22 cellular contexts compared by ENCODE assay signal in the genomic region with DNA sequence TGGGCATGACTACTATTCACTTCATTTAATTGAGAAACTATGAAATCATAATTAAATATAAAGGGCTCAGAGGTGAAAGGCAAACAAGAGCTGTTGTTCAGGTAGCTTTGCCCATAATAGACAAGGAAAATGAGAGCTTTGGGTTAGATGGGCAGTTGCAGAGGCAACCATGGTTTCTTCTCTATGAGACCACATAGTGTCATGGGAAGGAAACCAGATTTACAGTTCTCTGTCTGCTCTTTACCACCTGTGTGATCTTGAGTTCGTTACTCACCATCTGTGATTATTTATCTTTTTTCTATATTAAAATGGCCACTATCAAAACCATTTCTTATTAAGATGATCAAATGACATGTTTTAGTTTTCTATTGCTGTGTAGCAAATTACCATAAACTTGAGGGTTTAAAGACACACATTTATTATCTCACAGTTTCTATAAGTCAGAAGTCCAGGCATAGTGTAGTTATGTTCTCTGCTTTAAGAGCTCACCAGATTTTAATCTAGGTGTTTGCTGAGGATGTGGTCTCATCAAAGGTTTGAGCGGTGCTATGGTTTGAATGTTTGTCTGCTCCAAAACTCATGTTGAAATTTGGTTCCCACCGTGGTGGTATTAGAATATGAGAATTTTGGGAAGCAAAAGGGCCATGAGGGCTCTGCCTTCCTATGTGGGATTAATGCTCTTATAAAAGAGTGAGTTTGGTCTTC. TPM values are rescaled to one million over a fixed set of nuclear protein-coding genes. Genes with fewer than 3 reads are reported as not detected.
DNase-seq lines count a peak whose midpoint lies in the region; ATAC-seq lines count a peak whose summit lies in the region.
"Had no signal": no experiment of that assay in that cellular context is flagged by ENCODE, and none has a peak within 500 bp of the region (broad histone marks: within the 10 kb centered on the region; RNA-seq: fewer than 3 reads in every experiment).

No MANE protein-coding gene starts in this region.

- H3K9me3 Mint-ChIP-seq in activated CD4-positive, alpha-beta memory T cell treated with anti-CD3 and anti-CD28 coated beads, Interleukin-2, amount 10 ng/mL, durations not matched to agents 7 days and 5 days, result no peaks in the 10 kb centered on the region
- no peaks in the 10 kb centered on the region for H3K9me3 Mint-ChIP-seq in effector memory CD8-positive, alpha-beta T cell

- no peak overlapping the region for H3K4me3 Mint-ChIP-seq in activated CD4-positive, alpha-beta memory T cell treated with anti-CD3 and anti-CD28 coated beads, Interleukin-2, amount 10 ng/mL, durations not matched to agents 7 days and 5 days
- peak overlapping the region; percentile 28 to 43 for H3K4me3 Mint-ChIP-seq in effector memory CD8-positive, alpha-beta T cell

- peak in 4 of 6 experiments; percentile 6 to 63 (median 54) for DNase-seq in stimulated activated naive CD4-positive, alpha-beta T cell (lab: John Stamatoyannopoulos, UW)
- no peak for DNase-seq in stimulated activated naive CD4-positive, alpha-beta T cell treated with Interleukin-2 at 50 U/mL for 16 hours (lab: John Stamatoyannopoulos, UW)
- DNase-seq in activated CD4-positive, alpha-beta memory T cell treated with anti-CD3 and anti-CD28 coated beads, Interleukin-2, amount 10 ng/mL, durations not matched to agents 7 days and 5 days, result no peak
- DNase-seq in effector memory CD8-positive, alpha-beta T cell, result no peak
- DNase-seq in NCI-H1694 (lab: John Stamatoyannopoulos, UW), result no peak
- DNase-seq in NK-92 (lab: John Stamatoyannopoulos, UW; ENCODE audit: unreplicated experiment), result no peak
- DNase-seq in posterior vena cava (ENCODE audit: low spot score), result no peak
- DNase-seq: activated CD4-positive, alpha-beta T cell treated with anti-CD3 and anti-CD28 coated beads for 1 hour; heart left ventricle; IMR-90; left ventricle myocardium superior; NCI-H1694 treated with DMSO at 0.1 percent for 48 hours; NCI-H226; right cardiac atrium; SJCRH30; T-helper 9 cell had no signal

- H3K36me3 Mint-ChIP-seq in activated CD4-positive, alpha-beta memory T cell treated with anti-CD3 and anti-CD28 coated beads, Interleukin-2, amount 10 ng/mL, durations not matched to agents 7 days and 5 days (ENCODE audit: low read depth), result peaks cover 87% of the 10 kb centered on the region
- peaks cover 19% of the 10 kb centered on the region for H3K36me3 Mint-ChIP-seq in effector memory CD8-positive, alpha-beta T cell (ENCODE audit: insufficient read depth)

- H3K27me3 Mint-ChIP-seq in activated CD4-positive, alpha-beta memory T cell treated with anti-CD3 and anti-CD28 coated beads, Interleukin-2, amount 10 ng/mL, durations not matched to agents 7 days and 5 days, result no peaks in the 10 kb centered on the region
- no peaks in the 10 kb centered on the region for H3K27me3 Mint-ChIP-seq in effector memory CD8-positive, alpha-beta T cell

- peak overlapping the region; percentile 40 for H3K27ac Mint-ChIP-seq in activated CD4-positive, alpha-beta memory T cell treated with anti-CD3 and anti-CD28 coated beads, Interleukin-2, amount 10 ng/mL, durations not matched to agents 7 days and 5 days
- H3K27ac Mint-ChIP-seq in effector memory CD8-positive, alpha-beta T cell, result peak overlapping the region; percentile 88 to 96

- POLR2A ChIA-PET in activated CD4-positive, alpha-beta memory T cell treated with anti-CD3 and anti-CD28 coated beads, Interleukin-2, amount 10 ng/mL, durations not matched to agents 7 days and 5 days (lab: Charles Lee), result interaction anchor here (1.0 to 6.4 kb wide), 3 partner anchors 9 to 13 kb away, joined by 3 to 33 read pairs (median 5); no protein-coding TSS in a partner anchor

- intact Hi-C loops in posterior vena cava (cut with DNase I), result loop anchor here in 1 of 2 donors (10.0 kb wide), 1 partner anchor 499 kb away; a partner anchor contains a TSS

- CTCF ChIA-PET in activated CD4-positive, alpha-beta memory T cell treated with anti-CD3 and anti-CD28 coated beads, Interleukin-2, amount 10 ng/mL, durations not matched to agents 7 days and 5 days (lab: Charles Lee), result interaction anchor here (1.0 to 1.6 kb wide), 10 partner anchors 9 to 79 kb away, joined by 3 to 11 read pairs (median 4); a partner anchor contains a TSS

- H3K4me1 Mint-ChIP-seq in activated CD4-positive, alpha-beta memory T cell treated with anti-CD3 and anti-CD28 coated beads, Interleukin-2, amount 10 ng/mL, durations not matched to agents 7 days and 5 days, result peaks cover 66% of the 10 kb centered on the region
- H3K4me1 Mint-ChIP-seq in effector memory CD8-positive, alpha-beta T cell (ENCODE audit: low read depth in 2 of 2), result peaks cover 47 to 68% of the 10 kb centered on the region in 2 donors

- ATAC-seq in effector memory CD8-positive, alpha-beta T cell (replicated peaks), result peak; percentile 82
- no peak for ATAC-seq in GM18907 (IDR thresholded peaks at IDR 0.05; ENCODE audit: unreplicated experiment)
- ATAC-seq: heart left ventricle, left ventricle myocardium superior, Panc1, right cardiac atrium had no signal

RNA-seq across cellular contexts. Expression of a gene that starts 38.3 kb away (rescaled TPM):
- not detected for total RNA-seq in activated CD4-positive, alpha-beta memory T cell treated with anti-CD3 and anti-CD28 coated beads, Interleukin-2, amount 10 ng/mL, durations not matched to agents 7 days and 5 days
- under 1 TPM in 1 of 2 donors, not detected in 1; 0.10 TPM for total RNA-seq in posterior vena cava
- total RNA-seq: heart left ventricle, left ventricle myocardium superior, mucosa of gallbladder, omental fat pad, right cardiac atrium, SJCRH30 had no signal

RNA-seq across cellular contexts. Expression of a gene that starts 49.3 kb away (rescaled TPM):
- total RNA-seq in activated CD4-positive, alpha-beta memory T cell treated with anti-CD3 and anti-CD28 coated beads, Interleukin-2, amount 10 ng/mL, durations not matched to agents 7 days and 5 days, result not detected
- total RNA-seq in posterior vena cava, result not detected
- total RNA-seq: astrocyte, heart left ventricle, IMR-90, left ventricle myocardium superior, mucosa of gallbladder, omental fat pad, right cardiac atrium, SJCRH30, tibial nerve had no signal

RNA-seq across cellular contexts. Expression of a gene that starts 50.3 kb away (rescaled TPM):
- 10 to 100 TPM; 54.1 to 56.3 TPM for total RNA-seq in activated CD4-positive, alpha-beta memory T cell treated with anti-CD3 and anti-CD28 coated beads, Interleukin-2, amount 10 ng/mL, durations not matched to agents 7 days and 5 days
- 10 to 100 TPM; 25.6 to 28.2 TPM for total RNA-seq in posterior vena cava

Comparison
In these comparisons a context has a peak if more than half of its experiments do, and no peak if none do; other contexts are left out.
1. DNase-seq: peak in stimulated activated naive CD4-positive, alpha-beta T cell (4 of 6); none in stimulated activated naive CD4-positive, alpha-beta T cell treated with Interleukin-2 at 50 U/mL for 16 hours (single experiment), activated CD4-positive, alpha-beta memory T cell treated with anti-CD3 and anti-CD28 coated beads, Interleukin-2, amount 10 ng/mL, durations not matched to agents 7 days and 5 days (single experiment), effector memory CD8-positive, alpha-beta T cell (0 of 3), NCI-H1694 (single experiment), NK-92 (single experiment) and posterior vena cava (single experiment).